Comparison of ENCODE assay signal across 8 cellular contexts in genomic region chr5:79858097-79858723, GRCh38.
DNase-seq lines count a peak whose midpoint lies in the region; ATAC-seq and TF ChIP-seq lines count a peak whose summit lies in the region.

No MANE protein-coding gene starts in this region.

- H3K4me1 ChIP-seq in Karpas-422 (ENCODE audit: low read length) = no peaks in the 10 kb centered on the region
- peaks cover 0 to 12% of the 10 kb centered on the region in 2 donors for H3K4me1 ChIP-seq in right atrium auricular region

- H3K36me3 ChIP-seq in Karpas-422 (ENCODE audit: insufficient read depth, low read length) (no peaks in the 10 kb centered on the region), right atrium auricular region (no peaks in the 10 kb centered on the region)

- no peak overlapping the region for H2AFZ ChIP-seq in Karpas-422 (ENCODE audit: low read length)

- H3K4me2 ChIP-seq in Karpas-422 (ENCODE audit: low read depth, low read length, poor library complexity, severe bottlenecking) = no peak overlapping the region

- H3K27me3 ChIP-seq in Karpas-422 (ENCODE audit: low read length) (no peaks in the 10 kb centered on the region), right atrium auricular region (no peaks in the 10 kb centered on the region)

- no peak overlapping the region for H3K9ac ChIP-seq in Karpas-422 (ENCODE audit: low read length)

- no peaks in the 10 kb centered on the region for H4K20me1 ChIP-seq in Karpas-422 (ENCODE audit: insufficient read depth, low read depth, low read length)

- H3K4me3 ChIP-seq in Karpas-422 (ENCODE audit: low read length) (no peak overlapping the region), right atrium auricular region (no peak overlapping the region)

- H3K79me2 ChIP-seq in Karpas-422 (ENCODE audit: low read length) = no peaks in the 10 kb centered on the region

- H3K27ac ChIP-seq in Karpas-422 (ENCODE audit: low read length) (no peak overlapping the region), right atrium auricular region (no peak overlapping the region)

- TF ChIP-seq CTCF in right atrium auricular region (IDR thresholded peaks at IDR 0.05) = peak; percentile 85 to 96

- no peak for ATAC-seq in HG03342 (IDR thresholded peaks at IDR 0.05; ENCODE audit: unreplicated experiment)
- no peak for ATAC-seq in HG02981 (IDR thresholded peaks at IDR 0.05; ENCODE audit: unreplicated experiment)

- no peaks in the 10 kb centered on the region for H3K9me2 ChIP-seq in Karpas-422 (replicated peaks; ENCODE audit: insufficient read depth, low read length)

- H3K9me3 ChIP-seq in Karpas-422 (ENCODE audit: low read length) (no peaks in the 10 kb centered on the region), right atrium auricular region (no peaks in the 10 kb centered on the region)

- DNase-seq in GM03348 (ENCODE audit: low spot score) = peak; percentile 66
- peak; percentile 89 for DNase-seq in Karpas-422
- peak; percentile 65 for DNase-seq in T follicular helper cell (ENCODE audit: low read depth)
- DNase-seq in amniotic epithelial cell (ENCODE audit: low read depth) = peak; percentile 34
- DNase-seq in right atrium auricular region (ENCODE audit: low spot score) = peak; percentile 82
- DNase-seq in retina = peak; percentile 77

Comparison
In these comparisons a context has a peak if more than half of its experiments do, and no peak if none do; other contexts are left out.
1. DNase-seq: peak in every context shown above with its lines; median percentile 89 in Karpas-422; 82 in right atrium auricular region; 77 in retina; 66 in GM03348; 65 in T follicular helper cell; 34 in amniotic epithelial cell.